12 cellular contexts compared by ENCODE assay signal in the genomic region with DNA sequence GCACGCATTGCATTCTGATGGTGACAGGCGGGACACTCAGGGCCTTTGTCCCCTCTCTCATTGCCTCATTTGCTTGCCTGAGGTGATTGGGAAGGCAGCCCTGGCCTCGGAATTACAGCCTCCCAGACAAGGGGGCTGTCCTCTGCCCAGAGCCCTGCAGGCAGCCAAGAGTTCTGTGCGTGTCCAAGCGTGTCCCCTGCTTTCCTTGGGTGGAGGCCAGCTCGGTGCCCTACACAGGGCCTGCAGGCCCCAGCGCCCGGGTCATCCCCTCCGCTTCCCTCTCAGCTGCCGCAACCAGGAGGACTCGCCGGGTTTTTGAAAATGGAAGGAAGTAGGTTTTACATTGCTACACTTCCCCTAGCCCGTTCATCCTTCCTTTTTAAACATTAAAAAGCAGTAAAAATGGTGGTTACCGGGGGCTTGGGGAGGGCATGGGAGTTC. TPM values are rescaled to one million over a fixed set of nuclear protein-coding genes. Genes with fewer than 3 reads are reported as not detected.
DNase-seq lines count a peak whose midpoint lies in the region; ATAC-seq and TF ChIP-seq lines count a peak whose summit lies in the region.
"Had no signal": no experiment of that assay in that cellular context is flagged by ENCODE, and none has a peak within 500 bp of the region (broad histone marks: within the 10 kb centered on the region; RNA-seq: fewer than 3 reads in every experiment).

No MANE protein-coding gene starts in this region.

- peak overlapping the region; percentile 82 to 96 (median 89) for H3K27ac Mint-ChIP-seq in brain
- H3K27ac Mint-ChIP-seq in stimulated activated naive B cell treated with anti-CD40 and anti-IgM and Interleukin-4, amounts not matched to agents 10 μg/mL and 1 μg/mL and 100 μg/mL, for 72 hours: peak overlapping the region; percentile 89

- ATAC-seq in stimulated activated naive B cell treated with anti-CD40 and anti-IgM and Interleukin-4, amounts not matched to agents 10 μg/mL and 1 μg/mL and 100 μg/mL, for 72 hours (replicated peaks): no peak
- ATAC-seq in HG03565 (IDR thresholded peaks at IDR 0.05; ENCODE audit: unreplicated experiment) (no peak), GM19351 (IDR thresholded peaks at IDR 0.05; ENCODE audit: unreplicated experiment) (no peak)
- ATAC-seq: activated CD4-positive, CD25-positive, alpha-beta regulatory T cell treated with anti-CD3 and anti-CD28 coated beads, Interleukin-2, amount 50 U/mL, for 24 hours had no signal

- peaks cover 0 to 3% (median 0%) of the 10 kb centered on the region in 5 experiments for H3K9me3 Mint-ChIP-seq in brain
- no peaks in the 10 kb centered on the region for H3K9me3 Mint-ChIP-seq in stimulated activated naive B cell treated with anti-CD40 and anti-IgM and Interleukin-4, amounts not matched to agents 10 μg/mL and 1 μg/mL and 100 μg/mL, for 72 hours

- no peak for TF ChIP-seq CTCF in brain (conservative IDR thresholded peaks at IDR 0.05)
- no peak for TF ChIP-seq CTCF in GM13976 (IDR thresholded peaks at IDR 0.05; ENCODE audit: borderline replicate concordance, control extremely low read depth, extremely low read depth, insufficient read depth, missing control alignments)

- peak overlapping the region in 1 of 5 experiments; percentile 69 for H3K4me3 Mint-ChIP-seq in brain
- H3K4me3 Mint-ChIP-seq in stimulated activated naive B cell treated with anti-CD40 and anti-IgM and Interleukin-4, amounts not matched to agents 10 μg/mL and 1 μg/mL and 100 μg/mL, for 72 hours: peak overlapping the region; percentile 48 to 73

- H3K36me3 Mint-ChIP-seq in brain: peaks cover 22% of the 10 kb centered on the region
- H3K36me3 Mint-ChIP-seq in stimulated activated naive B cell treated with anti-CD40 and anti-IgM and Interleukin-4, amounts not matched to agents 10 μg/mL and 1 μg/mL and 100 μg/mL, for 72 hours: peaks cover 13 to 16% of the 10 kb centered on the region in 2 donors

- H3K4me1 Mint-ChIP-seq in brain: peaks cover 50% of the 10 kb centered on the region
- peaks cover 49 to 65% of the 10 kb centered on the region in 2 donors for H3K4me1 Mint-ChIP-seq in stimulated activated naive B cell treated with anti-CD40 and anti-IgM and Interleukin-4, amounts not matched to agents 10 μg/mL and 1 μg/mL and 100 μg/mL, for 72 hours

- H3K27me3 Mint-ChIP-seq in brain: no peaks in the 10 kb centered on the region
- no peaks in the 10 kb centered on the region for H3K27me3 Mint-ChIP-seq in stimulated activated naive B cell treated with anti-CD40 and anti-IgM and Interleukin-4, amounts not matched to agents 10 μg/mL and 1 μg/mL and 100 μg/mL, for 72 hours

- in situ Hi-C loops in GM13976 (cut with MboI; ENCODE audit: low sequenced_read_pairs, unreplicated experiment): no loop called here

- peak; percentile 75 for DNase-seq in MV-4-11 (lab: John Stamatoyannopoulos, UW)
- DNase-seq in hypothalamus (lab: John Stamatoyannopoulos, UW): peak in 41 of 51 donors; percentile 23 to 89 (median 66)
- no peak for DNase-seq in stimulated activated naive B cell treated with anti-CD40 and anti-IgM and Interleukin-4, amounts not matched to agents 10 μg/mL and 1 μg/mL and 100 μg/mL, for 72 hours
- no peak for DNase-seq in GM13976 (ENCODE audit: low spot score)
- DNase-seq: effector CD4-positive, alpha-beta T cell; MM.1S; ovary; PC-9 had no signal

RNA-seq across cellular contexts. Expression of a gene that starts 1.9 kb away (rescaled TPM):
- 12.6 TPM for polyA plus RNA-seq in brain (ENCODE audit: insufficient read depth, low read depth, low replicate concordance)

Comparison
In these comparisons a context has a peak if more than half of its experiments do, and no peak if none do; other contexts are left out.
1. DNase-seq: peak in MV-4-11 (single experiment) and hypothalamus (41 of 51); none in stimulated activated naive B cell treated with anti-CD40 and anti-IgM and Interleukin-4, amounts not matched to agents 10 μg/mL and 1 μg/mL and 100 μg/mL, for 72 hours (single experiment) and GM13976 (single experiment).